ENCODE assay signal across 19 cellular contexts in genomic region chr15:88300018-88300549, GRCh38. TPM values are rescaled to one million over a fixed set of nuclear protein-coding genes. Genes with fewer than 3 reads are reported as not detected.
DNase-seq lines count a peak whose midpoint lies in the region.
"Had no signal": no experiment of that assay in that cellular context is flagged by ENCODE, and none has a peak within 500 bp of the region (broad histone marks: within the 10 kb centered on the region; RNA-seq: fewer than 3 reads in every experiment).

No MANE protein-coding gene starts in this region.

- in situ Hi-C loops in G401 (cut with HindIII; ENCODE audit: low sequenced_read_pairs), result no loop called here

- no peak overlapping the region for H3K4me3 ChIP-seq in H7 (ENCODE audit: insufficient read depth, low read depth, low read length)

- DNase-seq in G401 (ENCODE audit: low spot score) (peak; percentile 83), H7 (peak; percentile 13), cerebellum (ENCODE audit: low spot score) (peak; percentile 61), HuH-7.5 (ENCODE audit: low spot score) (no peak), T-helper 2 cell (no peak)
- no peak for DNase-seq in stimulated activated CD4-positive, alpha-beta T cell treated with anti-CD3 and anti-CD28 coated beads, Interleukin-4, amount 100 ng/mL, for 4 hours
- DNase-seq: Calu3; CD4-positive, alpha-beta T cell; DMS153; DMS79 treated with DMSO at 0.1 percent for 48 hours; EL; GDM1; GOT3; HCEC 1CT; HFFc6; IMR-90 had no signal

- H3K36me3 ChIP-seq in H7 (replicated peaks; ENCODE audit: control insufficient read depth, insufficient read depth, low read length), result no peaks in the 10 kb centered on the region

- H3K27ac ChIP-seq in temporal lobe (ENCODE audit: low read depth, low read length), result peak overlapping the region; percentile 1
- H3K27ac ChIP-seq: HL-60 had no signal

- no peaks in the 10 kb centered on the region; the same call in 1 of the 2 replicates for H3K27me3 ChIP-seq in H7 (ENCODE audit: control insufficient read depth, insufficient read depth, low read length)

RNA-seq across cellular contexts. Expression of gene NTRK3, which starts 43.5 kb away (rescaled TPM):
- 2.5 and 6.8 TPM in 2 replicates for total RNA-seq in G401 (2014; rRNA removed; shearing (Covaris generic))
- total RNA-seq in H7 (2014; rRNA removed; shearing (Covaris generic)), result 2.3 and 3.5 TPM in 2 replicates
- total RNA-seq in cerebellum (91.4 TPM), temporal lobe (50.9 TPM)
- total RNA-seq: B cell, Calu3 had no signal

Comparison
In these comparisons a context has a peak if more than half of its experiments do, and no peak if none do; other contexts are left out.
1. DNase-seq: peak in G401 (single experiment), H7 (single experiment) and cerebellum (single experiment); none in HuH-7.5 (single experiment), T-helper 2 cell (0 of 5) and stimulated activated CD4-positive, alpha-beta T cell treated with anti-CD3 and anti-CD28 coated beads, Interleukin-4, amount 100 ng/mL, for 4 hours (0 of 2).